ENCODE assay signal across 13 cellular contexts in genomic region chr10:35453855-35454532, GRCh38.
DNase-seq lines count a peak whose midpoint lies in the region; ATAC-seq and TF ChIP-seq lines count a peak whose summit lies in the region.
"Had no signal": no experiment of that assay in that cellular context is flagged by ENCODE, and none has a peak within 500 bp of the region (broad histone marks: within the 10 kb centered on the region; RNA-seq: fewer than 3 reads in every experiment).

No MANE protein-coding gene starts in this region.

- H3K27ac Mint-ChIP-seq in MCF 10A (ENCODE audit: low read depth, unreplicated experiment), result peak overlapping the region; percentile 88
- H3K27ac Mint-ChIP-seq: activated naive CD8-positive, alpha-beta T cell treated with anti-CD3 and anti-CD28 coated beads for 36 hours; IgD-negative memory B cell had no signal

- no peak for TF ChIP-seq CTCF in MCF 10A (IDR thresholded peaks at IDR 0.05; ENCODE audit: unreplicated experiment)
- TF ChIP-seq CTCF in smooth muscle cell (IDR thresholded peaks at IDR 0.05; ENCODE audit: borderline replicate concordance, insufficient read depth, poor library complexity, severe bottlenecking), result no peak
- TF ChIP-seq CTCF in colonic mucosa (IDR thresholded peaks at IDR 0.05), result no peak

- POLR2A ChIA-PET in MCF 10A (lab: Yijun Ruan, JAX), result interaction anchor here (0.7 to 2.5 kb wide), 9 partner anchors 12 to 1372 kb away, joined by 3 to 27 read pairs (median 4); no protein-coding TSS in a partner anchor

- no peaks in the 10 kb centered on the region for H3K9me3 ChIP-seq in right cardiac atrium (ENCODE audit: control insufficient read depth, low read length)
- H3K9me3 ChIP-seq in smooth muscle cell (replicated peaks; ENCODE audit: low read depth), result no peaks in the 10 kb centered on the region
- no peaks in the 10 kb centered on the region for H3K9me3 ChIP-seq in colonic mucosa

- peak; percentile 37 to 61 for ATAC-seq in right cardiac atrium
- ATAC-seq in GM21619 (IDR thresholded peaks at IDR 0.05; ENCODE audit: unreplicated experiment), result no peak

- H3K9ac ChIP-seq in smooth muscle cell (ENCODE audit: low read depth), result no peak overlapping the region
- no peak overlapping the region for H3K9ac ChIP-seq in colonic mucosa (ENCODE audit: low read depth in 2 of 2, low read length in 2 of 2)

- H3K36me3 ChIP-seq in smooth muscle cell (ENCODE audit: low read depth) (no peaks in the 10 kb centered on the region), colonic mucosa (no peaks in the 10 kb centered on the region)
- H3K36me3 ChIP-seq: WERI-Rb-1 had no signal

- no peaks in the 10 kb centered on the region for H3K9me3 Mint-ChIP-seq in MCF 10A (ENCODE audit: unreplicated experiment)
- H3K9me3 Mint-ChIP-seq: activated naive CD8-positive, alpha-beta T cell treated with anti-CD3 and anti-CD28 coated beads for 36 hours; IgD-negative memory B cell had no signal

- H3F3A ChIP-seq in smooth muscle cell (ENCODE audit: low read depth), result peaks cover 5% of the 10 kb centered on the region

- peaks cover 4% of the 10 kb centered on the region for H3K36me3 Mint-ChIP-seq in MCF 10A (ENCODE audit: insufficient read depth, unreplicated experiment)
- H3K36me3 Mint-ChIP-seq: IgD-negative memory B cell had no signal

- peak; percentile 18 for DNase-seq in HS-5 (ENCODE audit: low read depth)
- peak; percentile 86 for DNase-seq in MCF 10A (ENCODE audit: unreplicated experiment)
- peak in 1 of 3 donors; percentile 57 for DNase-seq in right cardiac atrium
- no peak for DNase-seq in smooth muscle cell (lab: John Stamatoyannopoulos, UW; ENCODE audit: unreplicated experiment)
- no peak for DNase-seq in NCI-H2081 (lab: John Stamatoyannopoulos, UW)
- no peak for DNase-seq in colonic mucosa
- no peak for DNase-seq in NCI-H1105 (lab: John Stamatoyannopoulos, UW)
- DNase-seq: activated naive CD8-positive, alpha-beta T cell treated with anti-CD3 and anti-CD28 coated beads for 36 hours; DMS153; stimulated activated CD8-positive, alpha-beta memory T cell treated with anti-CD3 and anti-CD28 coated beads, Interleukin-4, amount 100 ng/mL, for 48 hours; WERI-Rb-1 had no signal

- no peaks in the 10 kb centered on the region for H3K27me3 ChIP-seq in right cardiac atrium (ENCODE audit: control insufficient read depth, insufficient read depth)
- no peaks in the 10 kb centered on the region for H3K27me3 ChIP-seq in smooth muscle cell (ENCODE audit: low read depth)
- H3K27me3 ChIP-seq in colonic mucosa, result no peaks in the 10 kb centered on the region

- H3K27me3 Mint-ChIP-seq in MCF 10A (ENCODE audit: insufficient read depth, unreplicated experiment), result no peaks in the 10 kb centered on the region
- H3K27me3 Mint-ChIP-seq: activated naive CD8-positive, alpha-beta T cell treated with anti-CD3 and anti-CD28 coated beads for 36 hours; IgD-negative memory B cell had no signal

- CTCF ChIA-PET in MCF 10A (lab: Yijun Ruan, JAX), result interaction anchor here (0.6 kb wide), 1 partner anchor 41 kb away, joined by 3 read pairs; no protein-coding TSS in a partner anchor

- H3K4me3 Mint-ChIP-seq in MCF 10A (ENCODE audit: unreplicated experiment), result peak overlapping the region; percentile 69
- H3K4me3 Mint-ChIP-seq: activated naive CD8-positive, alpha-beta T cell treated with anti-CD3 and anti-CD28 coated beads for 36 hours had no signal

- H3K79me2 ChIP-seq in smooth muscle cell (ENCODE audit: low read depth), result peaks cover 75% of the 10 kb centered on the region

- H3K4me2 ChIP-seq in smooth muscle cell, result peak overlapping the region; percentile 51

- H3K4me3 ChIP-seq in right cardiac atrium (ENCODE audit: low read length) (no peak overlapping the region), smooth muscle cell (no peak overlapping the region), colonic mucosa (no peak overlapping the region)

- intact Hi-C loops in MCF 10A (cut with micrococcal nuclease), result loop anchor here (1.0 to 10.0 kb wide), 2 partner anchors 91 to 118 kb away; partner anchors contain the start of gene CCNY
- intact Hi-C loops in right cardiac atrium (cut with DNase I), result no loop called here
- intact Hi-C loops in colonic mucosa (cut with DNase I), result no loop called here

- peaks cover 43% of the 10 kb centered on the region for H3K4me1 ChIP-seq in right cardiac atrium (ENCODE audit: control insufficient read depth, insufficient read depth, low read length)
- H3K4me1 ChIP-seq in smooth muscle cell (ENCODE audit: low read depth), result peaks cover 32% of the 10 kb centered on the region
- peaks cover 4% of the 10 kb centered on the region for H3K4me1 ChIP-seq in colonic mucosa

- no peak overlapping the region for H2AFZ ChIP-seq in smooth muscle cell (ENCODE audit: low read depth)

- peaks cover 91% of the 10 kb centered on the region for H4K20me1 ChIP-seq in smooth muscle cell (ENCODE audit: low read depth)

- BruUV-seq in MCF 10A (replicated peaks; lab: Mats Ljungman, UMichigan), result no TSS peak

- H3K27ac ChIP-seq in right cardiac atrium (ENCODE audit: low read length), result peak overlapping the region; percentile 2
- H3K27ac ChIP-seq in smooth muscle cell (ENCODE audit: low read depth), result peak overlapping the region; percentile 40
- no peak overlapping the region for H3K27ac ChIP-seq in colonic mucosa
- H3K27ac ChIP-seq: WERI-Rb-1 had no signal

- 46% methylated on average over 12 of the region's 12 CpGs for WGBS in right cardiac atrium
- WGBS in smooth muscle cell (ENCODE audit: low lambda C conversion rate), result 71% methylated on average over 12 of the region's 12 CpGs

- H3K4me1 Mint-ChIP-seq in MCF 10A (ENCODE audit: insufficient read depth, unreplicated experiment), result peaks cover 50% of the 10 kb centered on the region

Comparison
In these comparisons a context has a peak if more than half of its experiments do, and no peak if none do; other contexts are left out.
1. DNase-seq: peak in HS-5 (single experiment) and MCF 10A (single experiment); none in smooth muscle cell (single experiment), NCI-H2081 (0 of 2), colonic mucosa (single experiment) and NCI-H1105 (single experiment).